1 cellular context compared by ENCODE assay signal in the genomic region with DNA sequence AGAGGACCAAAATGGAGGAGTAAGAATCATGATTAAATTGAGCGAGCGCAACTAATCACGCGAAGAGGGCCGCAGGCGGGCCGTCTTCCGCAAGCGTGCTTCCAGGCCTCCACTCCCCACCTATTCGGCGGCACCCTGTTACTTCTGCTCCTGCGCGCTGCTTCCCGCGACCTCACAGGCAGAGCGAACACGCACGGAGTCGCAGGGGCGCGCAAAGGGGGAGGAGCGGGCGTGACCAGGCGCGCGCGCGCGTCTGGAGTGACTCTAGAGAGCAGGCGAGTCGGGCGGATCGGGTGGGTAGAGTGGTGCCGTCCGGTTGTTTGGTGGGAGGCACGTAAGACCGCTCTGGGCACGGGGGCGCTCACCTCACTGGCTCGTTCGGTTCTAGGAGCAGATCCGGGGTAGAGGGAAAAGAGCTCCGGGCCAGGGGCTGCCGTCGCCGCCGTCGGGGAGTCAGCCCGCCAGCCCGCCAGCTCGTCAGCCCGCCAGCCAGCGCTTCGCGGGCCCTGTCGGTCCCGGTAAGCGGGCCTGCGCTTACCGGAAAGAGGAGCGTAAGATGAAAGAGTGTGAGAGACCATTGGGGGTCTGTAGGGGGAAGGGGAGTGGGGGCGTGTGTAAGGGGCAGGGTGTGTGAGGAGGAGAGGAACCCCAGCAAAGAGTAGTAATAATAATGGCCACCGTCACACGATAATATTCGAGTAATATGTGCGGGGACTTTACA.
A peak's percentile ranks its signal among the peaks of the same experiment; 100 is the strongest.
TF ChIP-seq lines count a peak whose summit lies in the region.

A gene (plus strand): TSS at position 377 of the 721 bp plus-strand sequence. CDS start 4,652 bp downstream, outside the sequence.

TF ChIP-seq in HepG2, 621 proteins besides CTCF, POLR2A, EP300 and RAD21 (continued from another document and continues in another):
- TF ChIP-seq, protein P1, sequence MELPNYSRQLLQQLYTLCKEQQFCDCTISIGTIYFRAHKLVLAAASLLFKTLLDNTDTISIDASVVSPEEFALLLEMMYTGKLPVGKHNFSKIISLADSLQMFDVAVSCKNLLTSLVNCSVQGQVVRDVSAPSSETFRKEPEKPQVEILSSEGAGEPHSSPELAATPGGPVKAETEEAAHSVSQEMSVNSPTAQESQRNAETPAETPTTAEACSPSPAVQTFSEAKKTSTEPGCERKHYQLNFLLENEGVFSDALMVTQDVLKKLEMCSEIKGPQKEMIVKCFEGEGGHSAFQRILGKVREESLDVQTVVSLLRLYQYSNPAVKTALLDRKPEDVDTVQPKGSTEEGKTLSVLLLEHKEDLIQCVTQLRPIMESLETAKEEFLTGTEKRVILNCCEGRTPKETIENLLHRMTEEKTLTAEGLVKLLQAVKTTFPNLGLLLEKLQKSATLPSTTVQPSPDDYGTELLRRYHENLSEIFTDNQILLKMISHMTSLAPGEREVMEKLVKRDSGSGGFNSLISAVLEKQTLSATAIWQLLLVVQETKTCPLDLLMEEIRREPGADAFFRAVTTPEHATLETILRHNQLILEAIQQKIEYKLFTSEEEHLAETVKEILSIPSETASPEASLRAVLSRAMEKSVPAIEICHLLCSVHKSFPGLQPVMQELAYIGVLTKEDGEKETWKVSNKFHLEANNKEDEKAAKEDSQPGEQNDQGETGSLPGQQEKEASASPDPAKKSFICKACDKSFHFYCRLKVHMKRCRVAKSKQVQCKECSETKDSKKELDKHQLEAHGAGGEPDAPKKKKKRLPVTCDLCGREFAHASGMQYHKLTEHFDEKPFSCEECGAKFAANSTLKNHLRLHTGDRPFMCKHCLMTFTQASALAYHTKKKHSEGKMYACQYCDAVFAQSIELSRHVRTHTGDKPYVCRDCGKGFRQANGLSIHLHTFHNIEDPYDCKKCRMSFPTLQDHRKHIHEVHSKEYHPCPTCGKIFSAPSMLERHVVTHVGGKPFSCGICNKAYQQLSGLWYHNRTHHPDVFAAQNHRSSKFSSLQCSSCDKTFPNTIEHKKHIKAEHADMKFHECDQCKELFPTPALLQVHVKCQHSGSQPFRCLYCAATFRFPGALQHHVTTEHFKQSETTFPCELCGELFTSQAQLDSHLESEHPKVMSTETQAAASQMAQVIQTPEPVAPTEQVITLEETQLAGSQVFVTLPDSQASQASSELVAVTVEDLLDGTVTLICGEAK (IDR thresholded peaks at IDR 0.05), result no peak
- TF ChIP-seq, protein P1 (CRISPR knock-in tag; IDR thresholded peaks at IDR 0.05), result peak; percentile 75
- TF ChIP-seq ZNF713 (CRISPR knock-in tag; IDR thresholded peaks at IDR 0.05) (no peak), TSC22D2 (CRISPR knock-in tag; IDR thresholded peaks at IDR 0.05; ENCODE audit: borderline replicate concordance) (peak; percentile 63), CHD2 (IDR thresholded peaks at IDR 0.05; ENCODE audit: low read depth, low read length) (no peak), IRF2 (CRISPR knock-in tag; IDR thresholded peaks at IDR 0.05) (peak; percentile 89), REL (CRISPR knock-in tag; conservative IDR thresholded peaks at IDR 0.05) (no peak), HOXA3 (CRISPR knock-in tag; IDR thresholded peaks at IDR 0.05) (peak; percentile 92), NR2F1 (CRISPR knock-in tag; IDR thresholded peaks at IDR 0.05) (no peak), ZMYM4 (CRISPR knock-in tag; IDR thresholded peaks at IDR 0.05) (0 out of 2 replicates have a peak, but pooled peaks have one; percentile 65), KLF15 (CRISPR knock-in tag; IDR thresholded peaks at IDR 0.05; ENCODE audit: borderline replicate concordance) (no peak), GATAD2A (CRISPR knock-in tag; IDR thresholded peaks at IDR 0.05) (peak; percentile 57; the same call in 1 of the 2 replicates), ZNF468 (CRISPR knock-in tag; IDR thresholded peaks at IDR 0.05) (no peak), ZKSCAN8 (CRISPR knock-in tag; IDR thresholded peaks at IDR 0.05; ENCODE audit: borderline replicate concordance) (peak; percentile 13; the same call in 1 of the 2 replicates), ZNF205 (CRISPR knock-in tag; IDR thresholded peaks at IDR 0.05) (no peak; the same call in 1 of the 2 replicates), TEAD2 (CRISPR knock-in tag; IDR thresholded peaks at IDR 0.05) (no peak), ZNF446 (CRISPR knock-in tag; IDR thresholded peaks at IDR 0.05) (no peak)
- TF ChIP-seq, protein P2, sequence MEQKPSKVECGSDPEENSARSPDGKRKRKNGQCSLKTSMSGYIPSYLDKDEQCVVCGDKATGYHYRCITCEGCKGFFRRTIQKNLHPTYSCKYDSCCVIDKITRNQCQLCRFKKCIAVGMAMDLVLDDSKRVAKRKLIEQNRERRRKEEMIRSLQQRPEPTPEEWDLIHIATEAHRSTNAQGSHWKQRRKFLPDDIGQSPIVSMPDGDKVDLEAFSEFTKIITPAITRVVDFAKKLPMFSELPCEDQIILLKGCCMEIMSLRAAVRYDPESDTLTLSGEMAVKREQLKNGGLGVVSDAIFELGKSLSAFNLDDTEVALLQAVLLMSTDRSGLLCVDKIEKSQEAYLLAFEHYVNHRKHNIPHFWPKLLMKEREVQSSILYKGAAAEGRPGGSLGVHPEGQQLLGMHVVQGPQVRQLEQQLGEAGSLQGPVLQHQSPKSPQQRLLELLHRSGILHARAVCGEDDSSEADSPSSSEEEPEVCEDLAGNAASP (CRISPR knock-in tag; IDR thresholded peaks at IDR 0.05; ENCODE audit: borderline replicate concordance), result peak; percentile 75; the same call in 1 of the 2 replicates
- TF ChIP-seq, protein P3, sequence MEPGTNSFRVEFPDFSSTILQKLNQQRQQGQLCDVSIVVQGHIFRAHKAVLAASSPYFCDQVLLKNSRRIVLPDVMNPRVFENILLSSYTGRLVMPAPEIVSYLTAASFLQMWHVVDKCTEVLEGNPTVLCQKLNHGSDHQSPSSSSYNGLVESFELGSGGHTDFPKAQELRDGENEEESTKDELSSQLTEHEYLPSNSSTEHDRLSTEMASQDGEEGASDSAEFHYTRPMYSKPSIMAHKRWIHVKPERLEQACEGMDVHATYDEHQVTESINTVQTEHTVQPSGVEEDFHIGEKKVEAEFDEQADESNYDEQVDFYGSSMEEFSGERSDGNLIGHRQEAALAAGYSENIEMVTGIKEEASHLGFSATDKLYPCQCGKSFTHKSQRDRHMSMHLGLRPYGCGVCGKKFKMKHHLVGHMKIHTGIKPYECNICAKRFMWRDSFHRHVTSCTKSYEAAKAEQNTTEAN (CRISPR knock-in tag; conservative IDR thresholded peaks at IDR 0.05), result peak; percentile 52; the same call in 1 of the 2 replicates
- TF ChIP-seq, protein P4, sequence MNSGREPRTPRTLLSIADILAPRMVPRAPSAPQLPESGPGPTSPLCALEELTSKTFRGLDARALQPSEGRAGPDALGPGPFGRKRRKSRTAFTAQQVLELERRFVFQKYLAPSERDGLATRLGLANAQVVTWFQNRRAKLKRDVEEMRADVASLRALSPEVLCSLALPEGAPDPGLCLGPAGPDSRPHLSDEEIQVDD (CRISPR knock-in tag; IDR thresholded peaks at IDR 0.05; ENCODE audit: borderline replicate concordance), result no peak
- TF ChIP-seq, protein P5, sequence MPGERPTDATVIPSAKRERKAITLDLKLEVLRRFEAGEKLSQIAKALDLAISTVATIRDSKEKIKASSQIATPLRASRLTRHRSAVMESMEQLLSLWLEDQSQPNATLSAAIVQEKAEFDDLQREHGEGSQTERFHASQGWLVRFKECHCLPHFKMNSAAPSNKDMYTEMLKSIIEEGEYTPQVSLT (CRISPR knock-in tag; IDR thresholded peaks at IDR 0.05; ENCODE audit: borderline replicate concordance, low read depth), result 0 out of 2 replicates have a peak, but pooled peaks have one; percentile 50
- TF ChIP-seq, protein P6, sequence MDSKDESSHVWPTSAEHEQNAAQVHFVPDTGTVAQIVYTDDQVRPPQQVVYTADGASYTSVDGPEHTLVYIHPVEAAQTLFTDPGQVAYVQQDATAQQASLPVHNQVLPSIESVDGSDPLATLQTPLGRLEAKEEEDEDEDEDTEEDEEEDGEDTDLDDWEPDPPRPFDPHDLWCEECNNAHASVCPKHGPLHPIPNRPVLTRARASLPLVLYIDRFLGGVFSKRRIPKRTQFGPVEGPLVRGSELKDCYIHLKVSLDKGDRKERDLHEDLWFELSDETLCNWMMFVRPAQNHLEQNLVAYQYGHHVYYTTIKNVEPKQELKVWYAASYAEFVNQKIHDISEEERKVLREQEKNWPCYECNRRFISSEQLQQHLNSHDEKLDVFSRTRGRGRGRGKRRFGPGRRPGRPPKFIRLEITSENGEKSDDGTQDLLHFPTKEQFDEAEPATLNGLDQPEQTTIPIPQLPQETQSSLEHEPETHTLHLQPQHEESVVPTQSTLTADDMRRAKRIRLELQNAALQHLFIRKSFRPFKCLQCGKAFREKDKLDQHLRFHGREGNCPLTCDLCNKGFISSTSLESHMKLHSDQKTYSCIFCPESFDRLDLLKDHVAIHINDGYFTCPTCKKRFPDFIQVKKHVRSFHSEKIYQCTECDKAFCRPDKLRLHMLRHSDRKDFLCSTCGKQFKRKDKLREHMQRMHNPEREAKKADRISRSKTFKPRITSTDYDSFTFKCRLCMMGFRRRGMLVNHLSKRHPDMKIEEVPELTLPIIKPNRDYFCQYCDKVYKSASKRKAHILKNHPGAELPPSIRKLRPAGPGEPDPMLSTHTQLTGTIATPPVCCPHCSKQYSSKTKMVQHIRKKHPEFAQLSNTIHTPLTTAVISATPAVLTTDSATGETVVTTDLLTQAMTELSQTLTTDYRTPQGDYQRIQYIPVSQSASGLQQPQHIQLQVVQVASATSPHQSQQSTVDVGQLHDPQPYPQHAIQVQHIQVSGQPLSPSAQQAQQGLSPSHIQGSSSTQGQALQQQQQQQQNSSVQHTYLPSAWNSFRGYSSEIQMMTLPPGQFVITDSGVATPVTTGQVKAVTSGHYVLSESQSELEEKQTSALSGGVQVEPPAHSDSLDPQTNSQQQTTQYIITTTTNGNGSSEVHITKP (CRISPR knock-in tag; IDR thresholded peaks at IDR 0.05; ENCODE audit: low read depth), result 0 out of 2 replicates have a peak, but pooled peaks have one; percentile 17
- TF ChIP-seq, protein P7, sequence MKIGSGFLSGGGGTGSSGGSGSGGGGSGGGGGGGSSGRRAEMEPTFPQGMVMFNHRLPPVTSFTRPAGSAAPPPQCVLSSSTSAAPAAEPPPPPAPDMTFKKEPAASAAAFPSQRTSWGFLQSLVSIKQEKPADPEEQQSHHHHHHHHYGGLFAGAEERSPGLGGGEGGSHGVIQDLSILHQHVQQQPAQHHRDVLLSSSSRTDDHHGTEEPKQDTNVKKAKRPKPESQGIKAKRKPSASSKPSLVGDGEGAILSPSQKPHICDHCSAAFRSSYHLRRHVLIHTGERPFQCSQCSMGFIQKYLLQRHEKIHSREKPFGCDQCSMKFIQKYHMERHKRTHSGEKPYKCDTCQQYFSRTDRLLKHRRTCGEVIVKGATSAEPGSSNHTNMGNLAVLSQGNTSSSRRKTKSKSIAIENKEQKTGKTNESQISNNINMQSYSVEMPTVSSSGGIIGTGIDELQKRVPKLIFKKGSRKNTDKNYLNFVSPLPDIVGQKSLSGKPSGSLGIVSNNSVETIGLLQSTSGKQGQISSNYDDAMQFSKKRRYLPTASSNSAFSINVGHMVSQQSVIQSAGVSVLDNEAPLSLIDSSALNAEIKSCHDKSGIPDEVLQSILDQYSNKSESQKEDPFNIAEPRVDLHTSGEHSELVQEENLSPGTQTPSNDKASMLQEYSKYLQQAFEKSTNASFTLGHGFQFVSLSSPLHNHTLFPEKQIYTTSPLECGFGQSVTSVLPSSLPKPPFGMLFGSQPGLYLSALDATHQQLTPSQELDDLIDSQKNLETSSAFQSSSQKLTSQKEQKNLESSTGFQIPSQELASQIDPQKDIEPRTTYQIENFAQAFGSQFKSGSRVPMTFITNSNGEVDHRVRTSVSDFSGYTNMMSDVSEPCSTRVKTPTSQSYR (CRISPR knock-in tag; IDR thresholded peaks at IDR 0.05; ENCODE audit: borderline replicate concordance), result peak; percentile 73; the same call in 1 of the 2 replicates
- TF ChIP-seq, protein P8, sequence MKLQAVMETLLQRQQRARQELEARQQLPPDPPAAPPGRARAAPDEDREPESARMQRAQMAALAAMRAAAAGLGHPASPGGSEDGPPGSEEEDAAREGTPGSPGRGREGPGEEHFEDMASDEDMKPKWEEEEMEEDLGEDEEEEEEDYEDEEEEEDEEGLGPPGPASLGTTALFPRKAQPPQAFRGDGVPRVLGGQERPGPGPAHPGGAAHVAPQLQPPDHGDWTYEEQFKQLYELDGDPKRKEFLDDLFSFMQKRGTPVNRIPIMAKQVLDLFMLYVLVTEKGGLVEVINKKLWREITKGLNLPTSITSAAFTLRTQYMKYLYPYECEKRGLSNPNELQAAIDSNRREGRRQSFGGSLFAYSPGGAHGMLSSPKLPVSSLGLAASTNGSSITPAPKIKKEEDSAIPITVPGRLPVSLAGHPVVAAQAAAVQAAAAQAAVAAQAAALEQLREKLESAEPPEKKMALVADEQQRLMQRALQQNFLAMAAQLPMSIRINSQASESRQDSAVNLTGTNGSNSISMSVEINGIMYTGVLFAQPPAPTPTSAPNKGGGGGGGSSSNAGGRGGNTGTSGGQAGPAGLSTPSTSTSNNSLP (IDR thresholded peaks at IDR 0.05; ENCODE audit: low read depth, low read length), result no peak
